ENCODE assay signal across 21 cellular contexts in the genomic region with DNA sequence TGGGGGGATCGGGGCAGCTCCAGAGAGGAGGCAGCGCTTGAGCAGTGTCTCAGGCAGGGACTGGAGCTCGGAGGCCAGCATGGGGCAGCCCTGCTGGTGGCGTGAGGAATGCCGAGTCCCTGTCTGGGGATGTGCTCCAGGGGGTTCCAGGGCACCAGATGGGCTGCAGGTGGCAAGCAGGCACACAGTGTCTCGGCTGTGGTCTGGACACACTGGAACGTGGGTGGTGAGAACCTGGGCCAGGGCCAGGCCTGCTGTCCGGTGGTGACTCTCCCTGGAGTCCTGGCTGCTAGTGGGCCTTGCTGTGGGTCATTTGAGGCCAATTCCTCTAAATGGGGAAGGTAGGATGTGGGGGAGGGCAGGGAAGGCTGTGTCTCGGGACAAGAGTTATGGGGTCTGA.
DNase-seq lines count a peak whose midpoint lies in the region; ATAC-seq, FAIRE-seq and TF ChIP-seq lines count a peak whose summit lies in the region.
"Had no signal": no experiment of that assay in that cellular context is flagged by ENCODE, and none has a peak within 500 bp of the region (broad histone marks: within the 10 kb centered on the region; RNA-seq: fewer than 3 reads in every experiment).

No MANE protein-coding gene starts in this region.

- no peaks in the 10 kb centered on the region for H3K4me1 Mint-ChIP-seq in activated CD4-positive, alpha-beta memory T cell treated with anti-CD3 and anti-CD28 coated beads, Interleukin-2, amount 10 ng/mL, durations not matched to agents 7 days and 5 days
- H3K4me1 Mint-ChIP-seq in activated CD4-positive, alpha-beta memory T cell treated with anti-CD3 and anti-CD28 coated beads for 36 hours (ENCODE audit: low read depth), result no peaks in the 10 kb centered on the region
- H3K4me1 Mint-ChIP-seq: activated CD4-positive, alpha-beta T cell treated with anti-CD3 and anti-CD28 coated beads for 36 hours had no signal

- no peak overlapping the region for H3K27ac Mint-ChIP-seq in activated CD4-positive, alpha-beta memory T cell treated with anti-CD3 and anti-CD28 coated beads, Interleukin-2, amount 10 ng/mL, durations not matched to agents 7 days and 5 days
- H3K27ac Mint-ChIP-seq in activated CD4-positive, alpha-beta memory T cell treated with anti-CD3 and anti-CD28 coated beads for 36 hours, result no peak overlapping the region
- H3K27ac Mint-ChIP-seq: activated CD4-positive, alpha-beta T cell treated with anti-CD3 and anti-CD28 coated beads for 36 hours; HFFc6; neural progenitor cell had no signal

- peaks cover 10% of the 10 kb centered on the region for H3K27me3 Mint-ChIP-seq in activated CD4-positive, alpha-beta memory T cell treated with anti-CD3 and anti-CD28 coated beads, Interleukin-2, amount 10 ng/mL, durations not matched to agents 7 days and 5 days
- H3K27me3 Mint-ChIP-seq in activated CD4-positive, alpha-beta memory T cell treated with anti-CD3 and anti-CD28 coated beads for 36 hours, result peaks cover 7% of the 10 kb centered on the region

- no peak overlapping the region for H3K4me3 Mint-ChIP-seq in activated CD4-positive, alpha-beta memory T cell treated with anti-CD3 and anti-CD28 coated beads, Interleukin-2, amount 10 ng/mL, durations not matched to agents 7 days and 5 days
- H3K4me3 Mint-ChIP-seq in activated CD4-positive, alpha-beta memory T cell treated with anti-CD3 and anti-CD28 coated beads for 36 hours, result no peak overlapping the region
- H3K4me3 Mint-ChIP-seq: activated CD4-positive, alpha-beta T cell treated with anti-CD3 and anti-CD28 coated beads for 36 hours; HFFc6; neural progenitor cell had no signal

- H3K27ac ChIP-seq in kidney (ENCODE audit: low read depth in 2 of 2, low read length in 2 of 2) (no peak overlapping the region), sigmoid colon (no peak overlapping the region), coronary artery (no peak overlapping the region), SJCRH30 (no peak overlapping the region)
- H3K27ac ChIP-seq: cardiac muscle cell, esophagus squamous epithelium, neural progenitor cell, RWPE1 had no signal

- TF ChIP-seq CTCF in kidney (IDR thresholded peaks at IDR 0.05; ENCODE audit: borderline replicate concordance, extremely low read depth, insufficient read depth) (no peak), sigmoid colon (IDR thresholded peaks at IDR 0.05) (no peak), coronary artery (IDR thresholded peaks at IDR 0.05) (no peak)

- DNase-seq in activated CD4-positive, alpha-beta memory T cell treated with anti-CD3 and anti-CD28 coated beads, Interleukin-2, amount 10 ng/mL, durations not matched to agents 7 days and 5 days, result peak; percentile 12
- DNase-seq in activated CD4-positive, alpha-beta memory T cell treated with anti-CD3 and anti-CD28 coated beads for 36 hours, result no peak
- peak; percentile 63 for DNase-seq in cerebellum (ENCODE audit: low spot score)
- peak; percentile 66 for DNase-seq in kidney
- DNase-seq in sigmoid colon, result peak; percentile 47
- no peak for DNase-seq in coronary artery (ENCODE audit: low spot score)
- no peak for DNase-seq in SJCRH30
- DNase-seq: activated CD4-positive, alpha-beta T cell treated with anti-CD3 and anti-CD28 coated beads for 36 hours; activated gamma-delta T cell treated with Interleukin-2 at 50 U/mL for 16 hours; BE2C; DND-41; effector memory CD4-positive, alpha-beta T cell; esophagus squamous epithelium; HFFc6; NCI-H2107; NCI-H524; SW 1271 had no signal

- POLR2A ChIA-PET in activated CD4-positive, alpha-beta memory T cell treated with anti-CD3 and anti-CD28 coated beads, Interleukin-2, amount 10 ng/mL, durations not matched to agents 7 days and 5 days (lab: Charles Lee), result no interaction called here
- POLR2A ChIA-PET in activated CD4-positive, alpha-beta memory T cell treated with anti-CD3 and anti-CD28 coated beads for 36 hours (lab: Charles Lee), result no interaction called here

- H3K36me3 ChIP-seq in kidney (ENCODE audit: control insufficient read depth in 1 of 2, insufficient read depth in 2 of 2, low read length in 2 of 2) (no peaks in the 10 kb centered on the region), sigmoid colon (no peaks in the 10 kb centered on the region), SJCRH30 (no peaks in the 10 kb centered on the region)
- H3K36me3 ChIP-seq: BE2C, cardiac muscle cell, esophagus squamous epithelium, neural progenitor cell had no signal

- H3K4me3 ChIP-seq in kidney (ENCODE audit: low read length in 2 of 2) (no peak overlapping the region), sigmoid colon (no peak overlapping the region), coronary artery (no peak overlapping the region), SJCRH30 (no peak overlapping the region)
- H3K4me3 ChIP-seq: cardiac muscle cell, esophagus squamous epithelium, neural progenitor cell had no signal

- WGBS in sigmoid colon, 2 donors, result 79 to 87% methylated on average over 9 of the region's 9 CpGs

- H3K36me3 Mint-ChIP-seq in activated CD4-positive, alpha-beta memory T cell treated with anti-CD3 and anti-CD28 coated beads, Interleukin-2, amount 10 ng/mL, durations not matched to agents 7 days and 5 days (ENCODE audit: low read depth), result no peaks in the 10 kb centered on the region
- H3K36me3 Mint-ChIP-seq in activated CD4-positive, alpha-beta memory T cell treated with anti-CD3 and anti-CD28 coated beads for 36 hours, result no peaks in the 10 kb centered on the region
- H3K36me3 Mint-ChIP-seq: neural progenitor cell had no signal

- ATAC-seq in GM19023 (IDR thresholded peaks at IDR 0.05; ENCODE audit: unreplicated experiment), result no peak
- ATAC-seq: activated CD4-positive, alpha-beta T cell treated with anti-CD3 and anti-CD28 coated beads for 36 hours had no signal

- H3K4me1 ChIP-seq in kidney (ENCODE audit: control insufficient read depth in 1 of 2, insufficient read depth in 1 of 2, low read depth in 1 of 2, low read length in 2 of 2), result no peaks in the 10 kb centered on the region
- peaks cover 0 to 5% (median 0%) of the 10 kb centered on the region in 4 donors for H3K4me1 ChIP-seq in sigmoid colon
- no peaks in the 10 kb centered on the region for H3K4me1 ChIP-seq in SJCRH30
- H3K4me1 ChIP-seq: BE2C, esophagus squamous epithelium, neural progenitor cell had no signal

- TF ChIP-seq POLR2A in sigmoid colon (IDR thresholded peaks at IDR 0.05), result no peak

- no peak for FAIRE-seq in kidney (lab: Jason Lieb, UNC)

- H3K27me3 ChIP-seq in sigmoid colon, result no peaks in the 10 kb centered on the region
- H3K27me3 ChIP-seq in SJCRH30, result no peaks in the 10 kb centered on the region; the same call in 1 of the 2 replicates
- H3K27me3 ChIP-seq: BE2C, cardiac muscle cell, neural progenitor cell had no signal

- intact Hi-C loops in activated CD4-positive, alpha-beta memory T cell treated with anti-CD3 and anti-CD28 coated beads for 36 hours (cut with micrococcal nuclease), result no loop called here
- intact Hi-C loops in kidney (cut with DNase I) (no loop called here), sigmoid colon (cut with DNase I) (no loop called here)

- H3K9ac ChIP-seq in kidney (ENCODE audit: low read length in 2 of 2), result no peak overlapping the region
- H3K9ac ChIP-seq: neural progenitor cell had no signal

- CTCF ChIA-PET in activated CD4-positive, alpha-beta memory T cell treated with anti-CD3 and anti-CD28 coated beads, Interleukin-2, amount 10 ng/mL, durations not matched to agents 7 days and 5 days (lab: Charles Lee), result no interaction called here
- CTCF ChIA-PET in activated CD4-positive, alpha-beta memory T cell treated with anti-CD3 and anti-CD28 coated beads for 36 hours (lab: Charles Lee), result no interaction called here

- TF ChIP-seq EP300 in sigmoid colon (IDR thresholded peaks at IDR 0.05), result no peak

- H3K9me3 ChIP-seq in kidney (ENCODE audit: control insufficient read depth in 1 of 2, low read length in 2 of 2) (peaks cover 0 to 13% of the 10 kb centered on the region in 2 donors), sigmoid colon (peaks cover 0 to 10% (median 2%) of the 10 kb centered on the region in 4 donors), SJCRH30 (replicated peaks) (peaks cover 2% of the 10 kb centered on the region; the same call in 1 of the 2 replicates)

- H3K9me3 Mint-ChIP-seq in activated CD4-positive, alpha-beta memory T cell treated with anti-CD3 and anti-CD28 coated beads, Interleukin-2, amount 10 ng/mL, durations not matched to agents 7 days and 5 days, result no peaks in the 10 kb centered on the region
- peaks cover 3% of the 10 kb centered on the region for H3K9me3 Mint-ChIP-seq in activated CD4-positive, alpha-beta memory T cell treated with anti-CD3 and anti-CD28 coated beads for 36 hours

Comparison
In these comparisons a context has a peak if more than half of its experiments do, and no peak if none do; other contexts are left out.
1. DNase-seq: peak in activated CD4-positive, alpha-beta memory T cell treated with anti-CD3 and anti-CD28 coated beads, Interleukin-2, amount 10 ng/mL, durations not matched to agents 7 days and 5 days (single experiment), cerebellum (single experiment), kidney (single experiment) and sigmoid colon (single experiment); none in activated CD4-positive, alpha-beta memory T cell treated with anti-CD3 and anti-CD28 coated beads for 36 hours (single experiment), coronary artery (single experiment) and SJCRH30 (0 of 2).